In the genomic region with DNA sequence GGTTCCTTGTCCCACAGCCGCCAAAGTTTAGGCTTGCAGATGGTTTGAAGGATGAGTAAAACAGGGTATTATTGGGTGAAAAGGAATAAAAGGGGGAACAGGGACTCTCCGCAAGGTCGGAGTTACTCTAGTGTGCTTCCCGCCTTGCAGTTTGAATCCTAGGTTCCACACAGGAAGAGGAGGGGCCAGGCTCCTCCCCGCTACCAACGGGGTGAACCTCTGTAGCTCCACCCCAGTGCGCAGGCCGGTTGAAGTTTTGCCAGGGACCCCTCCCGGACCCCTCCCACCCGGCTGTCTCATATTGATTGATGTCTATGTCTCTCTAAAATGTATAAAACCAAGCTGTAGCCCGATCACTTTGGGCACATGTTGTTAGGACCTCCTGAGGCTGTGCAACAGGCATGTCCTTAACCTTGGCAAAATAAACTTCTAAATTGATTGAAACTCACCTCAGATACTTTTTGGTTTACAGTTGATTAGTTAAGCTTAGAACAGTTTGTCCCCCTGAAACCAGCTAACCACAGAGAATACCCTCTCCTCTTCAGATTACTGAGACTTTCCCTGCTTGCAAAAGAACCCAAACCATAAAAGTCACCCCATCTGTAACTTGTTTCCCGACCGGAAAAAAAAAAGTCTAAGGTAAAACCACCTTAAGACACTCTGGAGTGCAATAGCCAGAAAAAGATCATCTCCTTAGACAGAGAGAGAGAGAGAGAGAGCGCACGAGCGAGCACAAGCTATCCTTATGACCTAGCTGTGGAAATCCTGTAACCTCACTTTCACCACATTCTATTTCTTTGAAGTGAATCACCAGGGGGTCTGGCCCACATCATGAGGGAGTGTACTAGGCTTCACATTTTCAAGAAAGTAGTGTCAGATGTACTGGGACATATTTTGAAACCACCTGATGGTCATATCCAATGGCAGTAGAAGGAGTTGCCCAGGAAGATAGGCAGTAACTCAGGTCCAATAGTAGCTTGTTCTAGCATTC, we compare ENCODE assay signal across 9 cellular contexts. TPM values are rescaled to one million over a fixed set of nuclear protein-coding genes. Genes with fewer than 3 reads are reported as not detected.
DNase-seq lines count a peak whose midpoint lies in the region; ATAC-seq lines count a peak whose summit lies in the region.
"Had no signal": no experiment of that assay in that cellular context is flagged by ENCODE, and none has a peak within 500 bp of the region (broad histone marks: within the 10 kb centered on the region; RNA-seq: fewer than 3 reads in every experiment).

No MANE protein-coding gene starts in this region.

- no peaks in the 10 kb centered on the region for H3K9me3 Mint-ChIP-seq in effector memory CD8-positive, alpha-beta T cell
- H3K9me3 Mint-ChIP-seq: activated naive CD4-positive, alpha-beta T cell treated with anti-CD3 and anti-CD28 coated beads, Interleukin-2, amount 50 U/mL, for 24 hours had no signal

- peaks cover 26 to 33% of the 10 kb centered on the region in 2 donors for H3K27me3 Mint-ChIP-seq in effector memory CD8-positive, alpha-beta T cell

- no peak overlapping the region for H3K4me3 Mint-ChIP-seq in effector memory CD8-positive, alpha-beta T cell
- H3K4me3 Mint-ChIP-seq: activated naive CD4-positive, alpha-beta T cell treated with anti-CD3 and anti-CD28 coated beads, Interleukin-2, amount 50 U/mL, for 24 hours had no signal

- DNase-seq in AG08395 (ENCODE audit: low spot score), result peak; percentile 10
- DNase-seq in effector memory CD8-positive, alpha-beta T cell, result no peak
- no peak for DNase-seq in cerebellar cortex (ENCODE audit: low spot score)
- DNase-seq in retina, result no peak
- no peak for DNase-seq in DMS 273 treated with DMSO at 0.1 percent for 48 hours (lab: John Stamatoyannopoulos, UW)
- no peak for DNase-seq in cerebellum (ENCODE audit: low spot score)

- ATAC-seq in GM19438 (IDR thresholded peaks at IDR 0.05; ENCODE audit: low read depth, unreplicated experiment) (peak; percentile 75), HG03520 (IDR thresholded peaks at IDR 0.05; ENCODE audit: unreplicated experiment) (peak; percentile 58)
- peak; percentile 58 for ATAC-seq in effector memory CD8-positive, alpha-beta T cell (replicated peaks)

- peaks cover 3% of the 10 kb centered on the region for H3K36me3 Mint-ChIP-seq in effector memory CD8-positive, alpha-beta T cell (ENCODE audit: insufficient read depth)
- H3K36me3 Mint-ChIP-seq: activated naive CD4-positive, alpha-beta T cell treated with anti-CD3 and anti-CD28 coated beads, Interleukin-2, amount 50 U/mL, for 24 hours had no signal

- H3K27ac Mint-ChIP-seq in effector memory CD8-positive, alpha-beta T cell, result no peak overlapping the region
- H3K27ac Mint-ChIP-seq: activated naive CD4-positive, alpha-beta T cell treated with anti-CD3 and anti-CD28 coated beads, Interleukin-2, amount 50 U/mL, for 24 hours had no signal

- H3K4me1 Mint-ChIP-seq in effector memory CD8-positive, alpha-beta T cell (ENCODE audit: low read depth in 2 of 2), result no peaks in the 10 kb centered on the region

RNA-seq across cellular contexts. Expression of a gene that starts 11.3 kb away (rescaled TPM):
- total RNA-seq in cerebellum, result 17.6 TPM
